1 cellular context compared by ENCODE assay signal in the genomic region with DNA sequence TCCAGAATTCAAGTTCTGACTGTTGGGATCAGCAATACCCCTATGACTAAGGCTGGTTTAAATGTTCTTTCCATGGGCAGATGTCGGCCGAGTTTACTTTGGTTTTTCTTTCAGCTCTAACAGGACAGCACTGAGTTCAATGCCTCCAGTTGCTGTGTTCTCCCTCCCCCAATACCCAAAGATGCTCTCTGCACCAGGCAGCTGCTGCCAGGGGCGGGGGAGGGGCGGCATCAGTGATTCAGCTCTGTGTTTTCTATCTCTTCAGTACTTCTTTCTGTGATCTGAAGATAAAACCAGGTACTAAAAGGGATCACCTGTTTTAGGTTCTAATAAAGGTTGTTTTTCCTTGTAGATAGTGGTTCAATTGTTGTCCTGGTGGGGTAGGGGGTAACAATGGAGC.
TF ChIP-seq lines count a peak whose summit lies in the region.

No MANE protein-coding gene starts in this region.

TF ChIP-seq in WTC11, 78 proteins besides CTCF, POLR2A, EP300 and RAD21 (continued from another document):
- TF ChIP-seq, protein P1, sequence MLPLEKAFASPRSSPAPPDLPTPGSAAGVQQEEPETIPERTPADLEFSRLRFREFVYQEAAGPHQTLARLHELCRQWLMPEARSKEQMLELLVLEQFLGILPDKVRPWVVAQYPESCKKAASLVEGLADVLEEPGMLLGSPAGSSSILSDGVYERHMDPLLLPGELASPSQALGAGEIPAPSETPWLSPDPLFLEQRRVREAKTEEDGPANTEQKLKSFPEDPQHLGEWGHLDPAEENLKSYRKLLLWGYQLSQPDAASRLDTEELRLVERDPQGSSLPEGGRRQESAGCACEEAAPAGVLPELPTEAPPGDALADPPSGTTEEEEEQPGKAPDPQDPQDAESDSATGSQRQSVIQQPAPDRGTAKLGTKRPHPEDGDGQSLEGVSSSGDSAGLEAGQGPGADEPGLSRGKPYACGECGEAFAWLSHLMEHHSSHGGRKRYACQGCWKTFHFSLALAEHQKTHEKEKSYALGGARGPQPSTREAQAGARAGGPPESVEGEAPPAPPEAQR (CRISPR knock-in tag; IDR thresholded peaks at IDR 0.05): no peak
- TF ChIP-seq ZNF121 (CRISPR knock-in tag; IDR thresholded peaks at IDR 0.05) (no peak), SOX15 (CRISPR knock-in tag; IDR thresholded peaks at IDR 0.05) (no peak), ETV6 (CRISPR knock-in tag; IDR thresholded peaks at IDR 0.05) (no peak), SP1 (CRISPR knock-in tag; conservative IDR thresholded peaks at IDR 0.05) (no peak), GRHL2 (CRISPR knock-in tag; IDR thresholded peaks at IDR 0.05; ENCODE audit: insufficient replicate concordance, severe bottlenecking) (no peak)
